6 cellular contexts compared by ENCODE assay signal in the genomic region with DNA sequence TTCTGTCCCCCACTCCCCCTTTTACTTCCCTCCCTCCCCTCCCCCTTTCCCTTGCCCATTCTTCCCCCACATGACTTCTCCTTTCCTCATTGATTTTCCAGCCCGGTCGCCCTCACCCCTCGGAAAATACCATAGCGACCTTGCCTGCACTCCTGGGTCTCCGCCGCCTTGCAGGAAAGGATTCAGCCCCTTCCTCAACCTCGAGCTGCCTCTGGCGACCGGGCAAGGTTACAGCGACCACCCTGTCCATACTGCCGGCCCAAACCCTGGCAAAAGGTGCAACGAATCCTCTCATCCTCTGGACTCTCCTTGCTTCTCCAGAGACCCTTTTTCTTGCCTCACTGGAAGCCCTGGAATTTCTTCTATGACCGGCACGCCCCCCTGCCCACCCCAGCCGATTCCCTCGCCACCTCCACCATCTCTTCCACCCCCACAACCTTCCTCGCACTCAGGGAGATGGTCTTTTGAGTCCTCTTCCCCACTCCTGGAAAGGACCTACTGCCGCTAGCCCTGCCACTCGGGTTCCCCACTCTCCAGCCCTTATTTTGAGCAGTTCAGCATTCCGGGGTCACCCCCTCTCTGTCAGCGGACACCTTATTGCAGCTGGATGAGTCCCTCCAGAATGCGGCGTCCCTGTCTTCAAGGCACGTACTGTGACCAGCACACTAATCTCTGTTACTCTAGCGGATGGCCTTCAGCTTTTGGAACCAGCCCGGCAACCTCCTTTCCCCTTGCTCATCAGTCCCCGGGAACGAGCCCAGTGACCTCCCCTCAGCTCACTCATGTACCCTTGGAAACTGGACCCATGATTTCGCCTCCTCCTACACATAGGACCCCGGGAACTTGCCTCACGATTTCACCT. TPM values are rescaled to one million over a fixed set of nuclear protein-coding genes. Genes with fewer than 3 reads are reported as not detected.
DNase-seq lines count a peak whose midpoint lies in the region; ATAC-seq and TF ChIP-seq lines count a peak whose summit lies in the region.

No MANE protein-coding gene starts in this region.

- DNase-seq in Right ventricle myocardium superior (peak; percentile 47), cardiac septum (ENCODE audit: low spot score) (no peak), vagina (ENCODE audit: extremely low spot score in 2 of 2) (no peak)

- H3K9me3 ChIP-seq in iPS-18c (ENCODE audit: control insufficient read depth, insufficient read depth, low read length) (no peaks in the 10 kb centered on the region), vagina (no peaks in the 10 kb centered on the region)

- TF ChIP-seq CTCF in vagina (IDR thresholded peaks at IDR 0.05) = no peak

- H3K4me3 ChIP-seq in iPS-18c (ENCODE audit: insufficient read depth, low read depth, low read length) = peak overlapping the region; percentile 73
- peak overlapping the region; percentile 56 to 68 for H3K4me3 ChIP-seq in vagina

- peaks cover 8% of the 10 kb centered on the region for H3K4me1 ChIP-seq in vagina

- TF ChIP-seq POLR2A in vagina (IDR thresholded peaks at IDR 0.05) = no peak

- ATAC-seq in Right ventricle myocardium superior (ENCODE audit: poor library complexity) (no peak), GM18858 (IDR thresholded peaks at IDR 0.05; ENCODE audit: unreplicated experiment) (no peak), HG03354 (IDR thresholded peaks at IDR 0.05; ENCODE audit: poor library complexity, severe bottlenecking, unreplicated experiment) (no peak)

- intact Hi-C loops in Right ventricle myocardium superior (cut with DNase I) = loop anchor here (5.0 kb wide), 1 partner anchor 39 kb away; the partner anchor contains the start of genes LRRC41 and UQCRH
- intact Hi-C loops in cardiac septum (cut with DNase I) = loop anchor here (5.0 kb wide), 1 partner anchor 94 kb away; the partner anchor contains the start of gene RAD54L
- intact Hi-C loops in vagina (cut with DNase I) = loop anchor here (2.0 kb wide), 1 partner anchor 39 kb away; the partner anchor contains the start of genes LRRC41 and UQCRH

- H3K27me3 ChIP-seq in vagina = no peaks in the 10 kb centered on the region

- peak overlapping the region; percentile 95 for H3K27ac ChIP-seq in vagina

- H3K36me3 ChIP-seq in vagina = peaks cover 0 to 27% of the 10 kb centered on the region in 2 donors

RNA-seq across cellular contexts. Expression of gene NSUN4, which starts 0.8 kb away (rescaled TPM):
- total RNA-seq in Right ventricle myocardium superior = 15.5 TPM
- total RNA-seq in cardiac septum = 18.5 TPM
- 21.4 TPM for total RNA-seq in vagina

RNA-seq across cellular contexts. Expression of gene UQCRH, which starts 38.0 kb away (rescaled TPM):
- 1,143 TPM for total RNA-seq in Right ventricle myocardium superior
- total RNA-seq in cardiac septum = 907 TPM
- total RNA-seq in vagina = 175 TPM

RNA-seq across cellular contexts. Expression of gene LRRC41, which starts 38.0 kb away (rescaled TPM):
- total RNA-seq in Right ventricle myocardium superior = 33.6 TPM
- total RNA-seq in cardiac septum = 52.5 TPM
- 58.4 TPM for total RNA-seq in vagina

RNA-seq across cellular contexts. Expression of gene FAAH, which starts 52.7 kb away (rescaled TPM):
- total RNA-seq in Right ventricle myocardium superior (4.8 TPM), cardiac septum (0.97 TPM), vagina (38.1 TPM)
